ENCODE assay signal across 2 cellular contexts in the genomic region with DNA sequence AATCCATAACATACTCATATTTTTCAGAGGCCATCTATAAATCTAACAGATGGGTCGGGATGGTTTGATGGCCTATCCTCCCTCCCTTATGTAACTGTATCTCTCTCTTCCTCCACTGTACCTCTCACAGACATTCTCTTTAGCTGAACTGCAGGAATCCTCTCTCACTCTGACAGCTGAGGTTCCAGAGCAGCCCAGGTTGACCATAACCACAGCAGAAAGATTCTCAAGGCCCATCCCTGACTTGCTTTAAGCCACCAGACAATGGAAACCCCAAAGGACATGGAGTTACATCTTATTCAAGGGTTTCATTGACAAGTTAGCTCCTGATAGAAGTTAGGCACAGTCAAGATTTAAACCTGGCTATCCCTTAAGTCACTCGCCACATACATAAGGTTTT.
TF ChIP-seq lines count a peak whose summit lies in the region.

No MANE protein-coding gene starts in this region.

TF ChIP-seq in HCT116, 20 proteins besides CTCF, POLR2A, EP300 and RAD21:
- no peak for TF ChIP-seq EGR1 (IDR thresholded peaks at IDR 0.05; ENCODE audit: low read depth)
- TF ChIP-seq FOSL1 (IDR thresholded peaks at IDR 0.05; ENCODE audit: low read depth): no peak
- TF ChIP-seq, protein P1, sequence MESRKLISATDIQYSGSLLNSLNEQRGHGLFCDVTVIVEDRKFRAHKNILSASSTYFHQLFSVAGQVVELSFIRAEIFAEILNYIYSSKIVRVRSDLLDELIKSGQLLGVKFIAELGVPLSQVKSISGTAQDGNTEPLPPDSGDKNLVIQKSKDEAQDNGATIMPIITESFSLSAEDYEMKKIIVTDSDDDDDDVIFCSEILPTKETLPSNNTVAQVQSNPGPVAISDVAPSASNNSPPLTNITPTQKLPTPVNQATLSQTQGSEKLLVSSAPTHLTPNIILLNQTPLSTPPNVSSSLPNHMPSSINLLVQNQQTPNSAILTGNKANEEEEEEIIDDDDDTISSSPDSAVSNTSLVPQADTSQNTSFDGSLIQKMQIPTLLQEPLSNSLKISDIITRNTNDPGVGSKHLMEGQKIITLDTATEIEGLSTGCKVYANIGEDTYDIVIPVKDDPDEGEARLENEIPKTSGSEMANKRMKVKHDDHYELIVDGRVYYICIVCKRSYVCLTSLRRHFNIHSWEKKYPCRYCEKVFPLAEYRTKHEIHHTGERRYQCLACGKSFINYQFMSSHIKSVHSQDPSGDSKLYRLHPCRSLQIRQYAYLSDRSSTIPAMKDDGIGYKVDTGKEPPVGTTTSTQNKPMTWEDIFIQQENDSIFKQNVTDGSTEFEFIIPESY (IDR thresholded peaks at IDR 0.05; ENCODE audit: extremely low read depth, insufficient replicate concordance, low read length): no peak
- no peak for TF ChIP-seq SRF (IDR thresholded peaks at IDR 0.05; ENCODE audit: low read depth)
- TF ChIP-seq SIN3A (IDR thresholded peaks at IDR 0.05; ENCODE audit: low read depth): no peak
- no peak for TF ChIP-seq ELF1 (IDR thresholded peaks at IDR 0.05; ENCODE audit: borderline replicate concordance, low read depth)
- no peak for TF ChIP-seq EZH2phosphoT487 (IDR thresholded peaks at IDR 0.05; ENCODE audit: borderline replicate concordance)
- TF ChIP-seq SP1 (IDR thresholded peaks at IDR 0.05; ENCODE audit: low read depth): no peak
- TF ChIP-seq, protein P2, sequence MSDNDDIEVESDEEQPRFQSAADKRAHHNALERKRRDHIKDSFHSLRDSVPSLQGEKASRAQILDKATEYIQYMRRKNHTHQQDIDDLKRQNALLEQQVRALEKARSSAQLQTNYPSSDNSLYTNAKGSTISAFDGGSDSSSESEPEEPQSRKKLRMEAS (IDR thresholded peaks at IDR 0.05): no peak
- TF ChIP-seq JUND (IDR thresholded peaks at IDR 0.05): no peak
- TF ChIP-seq, protein P3, sequence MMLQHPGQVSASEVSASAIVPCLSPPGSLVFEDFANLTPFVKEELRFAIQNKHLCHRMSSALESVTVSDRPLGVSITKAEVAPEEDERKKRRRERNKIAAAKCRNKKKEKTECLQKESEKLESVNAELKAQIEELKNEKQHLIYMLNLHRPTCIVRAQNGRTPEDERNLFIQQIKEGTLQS (IDR thresholded peaks at IDR 0.05): no peak
- no peak for TF ChIP-seq ZNF274 (IDR thresholded peaks at IDR 0.05; ENCODE audit: low read depth, low read length)
- no peak for TF ChIP-seq CEBPB (IDR thresholded peaks at IDR 0.05; ENCODE audit: low read depth)
- TF ChIP-seq, protein P4, sequence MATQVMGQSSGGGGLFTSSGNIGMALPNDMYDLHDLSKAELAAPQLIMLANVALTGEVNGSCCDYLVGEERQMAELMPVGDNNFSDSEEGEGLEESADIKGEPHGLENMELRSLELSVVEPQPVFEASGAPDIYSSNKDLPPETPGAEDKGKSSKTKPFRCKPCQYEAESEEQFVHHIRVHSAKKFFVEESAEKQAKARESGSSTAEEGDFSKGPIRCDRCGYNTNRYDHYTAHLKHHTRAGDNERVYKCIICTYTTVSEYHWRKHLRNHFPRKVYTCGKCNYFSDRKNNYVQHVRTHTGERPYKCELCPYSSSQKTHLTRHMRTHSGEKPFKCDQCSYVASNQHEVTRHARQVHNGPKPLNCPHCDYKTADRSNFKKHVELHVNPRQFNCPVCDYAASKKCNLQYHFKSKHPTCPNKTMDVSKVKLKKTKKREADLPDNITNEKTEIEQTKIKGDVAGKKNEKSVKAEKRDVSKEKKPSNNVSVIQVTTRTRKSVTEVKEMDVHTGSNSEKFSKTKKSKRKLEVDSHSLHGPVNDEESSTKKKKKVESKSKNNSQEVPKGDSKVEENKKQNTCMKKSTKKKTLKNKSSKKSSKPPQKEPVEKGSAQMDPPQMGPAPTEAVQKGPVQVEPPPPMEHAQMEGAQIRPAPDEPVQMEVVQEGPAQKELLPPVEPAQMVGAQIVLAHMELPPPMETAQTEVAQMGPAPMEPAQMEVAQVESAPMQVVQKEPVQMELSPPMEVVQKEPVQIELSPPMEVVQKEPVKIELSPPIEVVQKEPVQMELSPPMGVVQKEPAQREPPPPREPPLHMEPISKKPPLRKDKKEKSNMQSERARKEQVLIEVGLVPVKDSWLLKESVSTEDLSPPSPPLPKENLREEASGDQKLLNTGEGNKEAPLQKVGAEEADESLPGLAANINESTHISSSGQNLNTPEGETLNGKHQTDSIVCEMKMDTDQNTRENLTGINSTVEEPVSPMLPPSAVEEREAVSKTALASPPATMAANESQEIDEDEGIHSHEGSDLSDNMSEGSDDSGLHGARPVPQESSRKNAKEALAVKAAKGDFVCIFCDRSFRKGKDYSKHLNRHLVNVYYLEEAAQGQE (IDR thresholded peaks at IDR 0.05; ENCODE audit: low read depth): no peak
- TF ChIP-seq TCF7L2 (IDR thresholded peaks at IDR 0.05; ENCODE audit: borderline replicate concordance, extremely low read depth, insufficient read depth, insufficient read length): no peak
TF ChIP-seq in HCT116: peak in this region for 0.

TF ChIP-seq in SK-N-SH treated with all-trans-retinoic acid at 6 μM for 48 hours, 23 proteins besides CTCF, POLR2A, EP300 and RAD21:
- no peak for TF ChIP-seq ZFP3 (CRISPR knock-in tag; IDR thresholded peaks at IDR 0.05)
- TF ChIP-seq, protein P5, sequence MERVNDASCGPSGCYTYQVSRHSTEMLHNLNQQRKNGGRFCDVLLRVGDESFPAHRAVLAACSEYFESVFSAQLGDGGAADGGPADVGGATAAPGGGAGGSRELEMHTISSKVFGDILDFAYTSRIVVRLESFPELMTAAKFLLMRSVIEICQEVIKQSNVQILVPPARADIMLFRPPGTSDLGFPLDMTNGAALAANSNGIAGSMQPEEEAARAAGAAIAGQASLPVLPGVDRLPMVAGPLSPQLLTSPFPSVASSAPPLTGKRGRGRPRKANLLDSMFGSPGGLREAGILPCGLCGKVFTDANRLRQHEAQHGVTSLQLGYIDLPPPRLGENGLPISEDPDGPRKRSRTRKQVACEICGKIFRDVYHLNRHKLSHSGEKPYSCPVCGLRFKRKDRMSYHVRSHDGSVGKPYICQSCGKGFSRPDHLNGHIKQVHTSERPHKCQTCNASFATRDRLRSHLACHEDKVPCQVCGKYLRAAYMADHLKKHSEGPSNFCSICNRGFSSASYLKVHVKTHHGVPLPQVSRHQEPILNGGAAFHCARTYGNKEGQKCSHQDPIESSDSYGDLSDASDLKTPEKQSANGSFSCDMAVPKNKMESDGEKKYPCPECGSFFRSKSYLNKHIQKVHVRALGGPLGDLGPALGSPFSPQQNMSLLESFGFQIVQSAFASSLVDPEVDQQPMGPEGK (CRISPR knock-in tag; IDR thresholded peaks at IDR 0.05; ENCODE audit: borderline replicate concordance): no peak
- TF ChIP-seq ESRRG (CRISPR knock-in tag; IDR thresholded peaks at IDR 0.05): no peak
